8 cellular contexts compared by ENCODE assay signal in the genomic region with DNA sequence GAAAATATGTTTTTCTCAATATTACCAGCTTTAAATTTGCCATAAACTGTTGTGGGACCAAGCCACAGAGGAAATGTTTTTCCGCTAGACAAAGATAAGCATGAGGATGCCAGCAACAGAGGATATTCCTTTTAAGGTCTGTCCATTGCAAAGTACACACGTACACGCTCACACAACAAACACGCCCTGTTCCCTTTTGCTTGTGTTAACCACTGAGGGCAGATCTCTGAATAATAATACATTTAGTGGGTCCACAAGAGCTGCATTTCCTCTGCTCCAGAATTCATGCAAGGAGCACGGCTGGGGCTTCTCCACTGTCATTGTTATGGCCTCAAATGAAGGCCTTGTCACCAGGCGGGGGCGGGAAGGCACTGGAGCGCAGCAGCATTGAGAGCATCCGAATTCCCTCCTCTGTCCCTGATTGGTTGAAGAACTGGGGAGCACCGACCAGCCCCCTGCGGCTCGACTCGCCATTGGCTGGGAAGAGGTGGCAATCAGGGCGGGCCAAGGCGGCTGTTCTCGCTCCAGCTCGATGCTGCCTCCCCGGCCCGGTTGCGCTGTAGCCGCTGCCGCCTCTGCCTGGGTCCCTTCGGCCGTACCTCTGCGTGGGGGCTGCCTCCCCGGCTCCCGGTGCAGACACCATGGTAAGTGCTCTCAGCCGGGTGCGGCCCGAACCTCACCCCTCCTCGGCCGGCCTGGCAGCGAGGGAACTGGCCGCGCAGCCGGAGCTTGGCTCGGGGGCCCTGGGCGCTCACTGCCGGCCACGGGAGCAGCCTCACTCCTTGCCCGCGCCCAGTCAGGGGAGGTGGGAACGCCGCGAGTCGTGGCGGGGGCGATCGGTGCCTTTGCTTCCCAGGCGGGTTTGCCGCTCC. TPM values are rescaled to one million over a fixed set of nuclear protein-coding genes. Genes with fewer than 3 reads are reported as not detected.
A peak's percentile ranks its signal among the peaks of the same experiment; 100 is the strongest.
DNase-seq lines count a peak whose midpoint lies in the region; ATAC-seq and TF ChIP-seq lines count a peak whose summit lies in the region.

A gene (plus strand): TSS at position 522 of the 872 bp plus-strand sequence. CDS start 120 bp downstream, at position 642.

- H3K4me3 Mint-ChIP-seq in nephron = peak within 1 kb of the TSS; percentile 80 to 88 (median 87)
- peak within 1 kb of the TSS; percentile 61 for H3K4me3 Mint-ChIP-seq in stimulated activated naive CD8-positive, alpha-beta T cell treated with anti-CD3 and anti-CD28 coated beads, Interleukin-15, Interleukin-2, amounts not matched to agents 100 ng/mL and 50 ng/mL, for 24 hours

- no peaks in the 10 kb centered on the region for H3K27me3 Mint-ChIP-seq in nephron (ENCODE audit: low read depth)
- peaks cover 37% of the 10 kb centered on the region for H3K27me3 Mint-ChIP-seq in stimulated activated naive CD8-positive, alpha-beta T cell treated with anti-CD3 and anti-CD28 coated beads, Interleukin-15, Interleukin-2, amounts not matched to agents 100 ng/mL and 50 ng/mL, for 24 hours

- no peaks in the 10 kb centered on the region for H3K36me3 Mint-ChIP-seq in nephron (ENCODE audit: low read depth)
- peaks cover 4% of the 10 kb centered on the region for H3K36me3 Mint-ChIP-seq in stimulated activated naive CD8-positive, alpha-beta T cell treated with anti-CD3 and anti-CD28 coated beads, Interleukin-15, Interleukin-2, amounts not matched to agents 100 ng/mL and 50 ng/mL, for 24 hours (ENCODE audit: low read depth)

- ATAC-seq in GM18907 (IDR thresholded peaks at IDR 0.05; ENCODE audit: unreplicated experiment) (peak; percentile 99), HG03135 (IDR thresholded peaks at IDR 0.05; ENCODE audit: unreplicated experiment) (peak; percentile 98)

- TF ChIP-seq CTCF in AG09309 (IDR thresholded peaks at IDR 0.05; ENCODE audit: control insufficient read depth, insufficient read depth, low read depth, low read length, missing control alignments) = peak; percentile 45
- no peak for TF ChIP-seq CTCF in foreskin fibroblast (IDR thresholded peaks at IDR 0.05; ENCODE audit: low read depth, low read length)
- peak; percentile 48 to 56 (median 53) for TF ChIP-seq CTCF in nephron (IDR thresholded peaks at IDR 0.05; ENCODE audit: unreplicated experiment in 3 of 3)

- peak within 1 kb of the TSS; percentile 63 to 95 (median 86) for H3K27ac Mint-ChIP-seq in nephron
- no peak within 1 kb of the TSS for H3K27ac Mint-ChIP-seq in stimulated activated naive CD8-positive, alpha-beta T cell treated with anti-CD3 and anti-CD28 coated beads, Interleukin-15, Interleukin-2, amounts not matched to agents 100 ng/mL and 50 ng/mL, for 24 hours

- H3K4me3 ChIP-seq in AG09309 (ENCODE audit: control insufficient read depth, low read depth, low read length) = peak within 1 kb of the TSS; percentile 74
- peak within 1 kb of the TSS; percentile 59 to 82 for H3K4me3 ChIP-seq in foreskin fibroblast (ENCODE audit: low read depth in 1 of 2, low read length in 2 of 2)

- DNase-seq in AG09309 (ENCODE audit: low read depth) = peak; percentile 82
- peak; percentile 88 for DNase-seq in RPMI7951 (ENCODE audit: low read depth)
- DNase-seq in activated gamma-delta T cell treated with anti-CD3 and anti-CD28 coated beads, Interleukin-2, amount 50 U/mL, for 16 hours (ENCODE audit: low read depth) = peak; percentile 43
- peak; percentile 92 to 97 for DNase-seq in foreskin fibroblast

- no peaks in the 10 kb centered on the region for H3K9me3 Mint-ChIP-seq in nephron
- peaks cover 4% of the 10 kb centered on the region for H3K9me3 Mint-ChIP-seq in stimulated activated naive CD8-positive, alpha-beta T cell treated with anti-CD3 and anti-CD28 coated beads, Interleukin-15, Interleukin-2, amounts not matched to agents 100 ng/mL and 50 ng/mL, for 24 hours

- H3K4me1 Mint-ChIP-seq in nephron = peaks cover 24% of the 10 kb centered on the region
- H3K4me1 Mint-ChIP-seq in stimulated activated naive CD8-positive, alpha-beta T cell treated with anti-CD3 and anti-CD28 coated beads, Interleukin-15, Interleukin-2, amounts not matched to agents 100 ng/mL and 50 ng/mL, for 24 hours (ENCODE audit: low read depth) = peaks cover 12% of the 10 kb centered on the region

RNA-seq across cellular contexts. Expression of the gene that starts here (rescaled TPM):
- total RNA-seq in RPMI7951 (2014; rRNA removed; shearing (Covaris generic)) = 2.0 and 3.8 TPM in 2 replicates

Comparison
In these comparisons a context has a peak if more than half of its experiments do, and no peak if none do; other contexts are left out.
1. Peak in every context shown above with its lines: DNase-seq, ATAC-seq and H3K4me3 ChIP-seq.
2. DNase-seq: peak in every context shown above with its lines; median percentile 94 in foreskin fibroblast; 88 in RPMI7951; 82 in AG09309; 43 in activated gamma-delta T cell treated with anti-CD3 and anti-CD28 coated beads, Interleukin-2, amount 50 U/mL, for 16 hours.